Comparison of ENCODE assay signal across 10 cellular contexts in the genomic region with DNA sequence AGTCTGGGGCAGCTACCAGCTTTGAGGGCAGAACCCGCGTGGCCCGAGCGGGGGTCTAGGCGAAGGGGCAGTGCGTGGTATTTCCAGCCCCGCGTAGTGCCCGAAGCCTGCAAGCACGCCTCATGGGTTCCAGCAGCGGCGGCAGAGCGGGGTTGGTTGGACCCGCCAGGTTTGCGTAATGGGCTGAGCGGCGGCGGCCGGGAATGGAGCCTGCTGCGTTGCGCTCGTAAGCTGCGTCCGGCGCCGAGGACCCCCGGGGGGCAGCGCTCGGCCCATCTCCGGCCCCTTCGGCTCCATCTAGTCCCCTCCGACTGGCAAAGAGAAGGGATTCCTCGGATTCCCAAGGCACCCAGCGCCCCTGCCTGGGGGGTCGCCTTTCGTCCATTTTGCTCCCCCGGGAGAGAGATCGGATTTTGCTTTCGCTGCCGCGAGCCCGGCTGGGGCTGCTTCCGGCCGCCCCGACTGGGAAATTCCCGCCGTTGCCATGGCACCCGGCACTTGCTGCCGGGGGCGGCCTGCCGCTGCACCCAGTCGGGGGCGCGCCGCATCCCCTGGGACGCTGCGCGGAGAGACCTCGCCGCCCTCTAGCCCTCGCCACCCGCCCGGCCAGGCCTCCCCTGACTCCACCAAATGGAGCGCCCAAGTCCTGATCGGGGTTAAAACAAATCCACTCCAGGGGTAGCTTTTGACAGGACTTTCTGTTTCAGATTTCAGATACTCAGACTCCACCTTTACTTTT. TPM values are rescaled to one million over a fixed set of nuclear protein-coding genes. Genes with fewer than 3 reads are reported as not detected.
A peak's percentile ranks its signal among the peaks of the same experiment; 100 is the strongest.
DNase-seq lines count a peak whose midpoint lies in the region; ATAC-seq and TF ChIP-seq lines count a peak whose summit lies in the region.
"Not testable (repeated sequence)": the region's sequence is repeated elsewhere in the genome, so short reads cannot be mapped to it uniquely, and the experiment has no call there.
"Had no signal": no experiment of that assay in that cellular context is flagged by ENCODE, and none has a peak within 500 bp of the region (broad histone marks: within the 10 kb centered on the region; RNA-seq: fewer than 3 reads in every experiment).

No MANE protein-coding gene starts in this region.

- in situ Hi-C loops in HAP-1 (cut with MboI; ENCODE audit: low sequenced_read_pairs); Panc1 (cut with HindIII; ENCODE audit: low pct_unique_long_range_greater_than_20kb, low sequenced_read_pairs): not testable (repeated sequence)

- not testable (repeated sequence) for H3K27me3 ChIP-seq in ACC112 (ENCODE audit: insufficient read depth, low read length); HAP-1 (ENCODE audit: low read depth); Panc1 (ENCODE audit: control insufficient read depth, insufficient read depth, low read length)

- CTCF ChIA-PET in Panc1 (lab: Charles Lee): not testable (repeated sequence)

- TSS peak; percentile 80 for BruUV-seq in Panc1 (replicated peaks; lab: Mats Ljungman, UMichigan)

- H3K4me3 Mint-ChIP-seq in activated naive CD8-positive, alpha-beta T cell treated with anti-CD3 and anti-CD28 coated beads, Interleukin-2, amount 10 ng/mL, durations not matched to agents 7 days and 5 days: peak overlapping the region; percentile 90
- H3K4me3 Mint-ChIP-seq in nephron: peak overlapping the region; percentile 80 to 88 (median 83)

- H3K4me1 Mint-ChIP-seq in activated naive CD8-positive, alpha-beta T cell treated with anti-CD3 and anti-CD28 coated beads, Interleukin-2, amount 10 ng/mL, durations not matched to agents 7 days and 5 days; nephron: not testable (repeated sequence)

- POLR2A ChIA-PET in Panc1 (lab: Charles Lee); activated naive CD8-positive, alpha-beta T cell treated with anti-CD3 and anti-CD28 coated beads, Interleukin-2, amount 10 ng/mL, durations not matched to agents 7 days and 5 days (lab: Charles Lee): not testable (repeated sequence)

- TF ChIP-seq CTCF in Panc1 (IDR thresholded peaks at IDR 0.05); nephron (IDR thresholded peaks at IDR 0.05; ENCODE audit: unreplicated experiment in 3 of 3): not testable (repeated sequence)

- H2AFZ ChIP-seq in ACC112 (ENCODE audit: low read length, unreplicated experiment): not testable (repeated sequence)

- H3K9me3 ChIP-seq in HAP-1; Panc1 (ENCODE audit: control insufficient read depth, insufficient read depth, low read depth, low read length): not testable (repeated sequence)

- H3K27me3 Mint-ChIP-seq in activated naive CD8-positive, alpha-beta T cell treated with anti-CD3 and anti-CD28 coated beads, Interleukin-2, amount 10 ng/mL, durations not matched to agents 7 days and 5 days; nephron (ENCODE audit: low read depth): not testable (repeated sequence)

- peak; percentile 3 to 80 for DNase-seq in HAP-1 (ENCODE audit: low spot score in 2 of 2)
- DNase-seq in Panc1 (ENCODE audit: low read depth, low spot score): not testable (repeated sequence)
- peak; percentile 82 for DNase-seq in activated CD4-positive, alpha-beta T cell treated with anti-CD3 and anti-CD28 coated beads, Interleukin-2, amount 50 U/mL, for 1 hour
- peak; percentile 88 for DNase-seq in activated naive CD8-positive, alpha-beta T cell treated with anti-CD3 and anti-CD28 coated beads, Interleukin-2, amount 10 ng/mL, durations not matched to agents 7 days and 5 days
- DNase-seq in glomerular visceral epithelial cell (ENCODE audit: extremely low spot score): peak; percentile 31
- DNase-seq in stimulated activated CD4-positive, alpha-beta T cell treated with anti-CD3 and anti-CD28 coated beads, Interleukin-4, amount 100 ng/mL, for 1 hour: peak; percentile 76

- H3K79me2 ChIP-seq in ACC112 (ENCODE audit: control insufficient read depth, insufficient read depth, low read length, unreplicated experiment): not testable (repeated sequence)

- not testable (repeated sequence) for H3K4me1 ChIP-seq in ACC112 (ENCODE audit: control insufficient read depth, insufficient read depth, low read length, unreplicated experiment); HAP-1; Panc1 (ENCODE audit: control insufficient read depth, insufficient read depth, low read length)

- H3K36me3 ChIP-seq in ACC112 (ENCODE audit: insufficient read depth, low read length); HAP-1 (replicated peaks); Panc1 (ENCODE audit: control insufficient read depth, insufficient read depth, low read length): not testable (repeated sequence)

- H3K4me3 ChIP-seq in ACC112 (ENCODE audit: low read depth, low read length) (peak overlapping the region; percentile 66), HAP-1 (peak overlapping the region; percentile 36), Panc1 (ENCODE audit: low read depth in 2 of 2, low read length in 2 of 2) (peak overlapping the region; percentile 31 to 37)

- H3K9me3 Mint-ChIP-seq in activated naive CD8-positive, alpha-beta T cell treated with anti-CD3 and anti-CD28 coated beads, Interleukin-2, amount 10 ng/mL, durations not matched to agents 7 days and 5 days; nephron: not testable (repeated sequence)

- peak overlapping the region; percentile 94 for H3K27ac Mint-ChIP-seq in activated naive CD8-positive, alpha-beta T cell treated with anti-CD3 and anti-CD28 coated beads, Interleukin-2, amount 10 ng/mL, durations not matched to agents 7 days and 5 days
- H3K27ac Mint-ChIP-seq in nephron: peak overlapping the region in 2 of 3 experiments; percentile 68 to 85

- ATAC-seq in Panc1; activated naive CD8-positive, alpha-beta T cell treated with anti-CD3 and anti-CD28 coated beads, Interleukin-2, amount 10 ng/mL, durations not matched to agents 7 days and 5 days (ENCODE audit: low read depth): not testable (repeated sequence)

- H3K27ac ChIP-seq in ACC112 (ENCODE audit: low read depth, low read length); Panc1 (ENCODE audit: low read length): not testable (repeated sequence)

- intact Hi-C loops in Panc1 (cut with micrococcal nuclease; ENCODE audit: unreplicated experiment): not testable (repeated sequence)

- not testable (repeated sequence) for H3K36me3 Mint-ChIP-seq in activated naive CD8-positive, alpha-beta T cell treated with anti-CD3 and anti-CD28 coated beads, Interleukin-2, amount 10 ng/mL, durations not matched to agents 7 days and 5 days; nephron (ENCODE audit: low read depth)

RNA-seq across cellular contexts. Expression of a gene that starts 24.2 kb away (rescaled TPM):
- not detected for total RNA-seq in Panc1 (2021; ENCODE audit: unreplicated experiment)
- polyA plus RNA-seq in Panc1 (2012; ENCODE audit: insufficient read length): 0.56 TPM
- total RNA-seq in activated naive CD8-positive, alpha-beta T cell treated with anti-CD3 and anti-CD28 coated beads, Interleukin-2, amount 10 ng/mL, durations not matched to agents 7 days and 5 days: not detected
- total RNA-seq: dermis microvascular lymphatic vessel endothelial cell, lower lobe of right lung had no signal
